Comparison of ENCODE assay signal across 36 cellular contexts in genomic region chr15:80028937-80029336, GRCh38. TPM values are rescaled to one million over a fixed set of nuclear protein-coding genes. Genes with fewer than 3 reads are reported as not detected.
"Had no signal": no experiment of that assay in that cellular context is flagged by ENCODE, and none has a peak within 500 bp of the region (broad histone marks: within the 10 kb centered on the region; RNA-seq: fewer than 3 reads in every experiment).

No MANE protein-coding gene starts in this region.

- H3K36me3 ChIP-seq: adrenal gland, esophagus muscularis mucosa, gastrocnemius medialis, heart left ventricle, WERI-Rb-1 had no signal

- H3K4me3 ChIP-seq: adrenal gland, body of pancreas, esophagus muscularis mucosa, gastrocnemius medialis, heart left ventricle had no signal

- H3K27ac ChIP-seq: adrenal gland, body of pancreas, esophagus muscularis mucosa, foreskin keratinocyte, gastrocnemius medialis, heart left ventricle, WERI-Rb-1 had no signal

- H3K36me3 Mint-ChIP-seq: activated CD4-positive, alpha-beta memory T cell treated with anti-CD3 and anti-CD28 coated beads for 36 hours; activated naive CD8-positive, alpha-beta T cell treated with anti-CD3 and anti-CD28 coated beads for 36 hours had no signal

- DNase-seq: activated CD4-positive, alpha-beta memory T cell treated with anti-CD3 and anti-CD28 coated beads for 36 hours; activated CD4-positive, alpha-beta T cell treated with anti-CD3 and anti-CD28 coated beads for 36 hours; activated CD4-positive, alpha-beta T cell treated with anti-CD3 and anti-CD28 coated beads, Interleukin-2, amount 10 ng/mL, durations not matched to agents 24 days and 14 days; activated CD4-positive, CD25-positive, alpha-beta regulatory T cell; activated CD4-positive, CD25-positive, alpha-beta regulatory T cell treated with anti-CD3 and anti-CD28 coated beads, Interleukin-2, amount 50 U/mL, for 72 hours; activated CD8-positive, alpha-beta memory T cell treated with anti-CD3 and anti-CD28 coated beads, Interleukin-2, amount 10 ng/mL, durations not matched to agents 7 days and 5 days; activated CD8-positive, alpha-beta memory T cell treated with anti-CD3 and anti-CD28 coated beads, Interleukin-2, amount 50 U/mL, for 4 hours; activated CD8-positive, alpha-beta T cell treated with anti-CD3 and anti-CD28 coated beads, Interleukin-2, amount 10 ng/mL, durations not matched to agents 7 days and 5 days; activated gamma-delta T cell treated with Interleukin-2 at 50 U/mL for 16 hours; activated naive CD4-positive, alpha-beta T cell treated with anti-CD3 and anti-CD28 coated beads, Interleukin-2, amount 50 U/mL, for 16 hours; activated naive CD4-positive, alpha-beta T cell treated with Interleukin-2 at 50 U/mL for 16 hours; activated naive CD8-positive, alpha-beta T cell treated with anti-CD3 and anti-CD28 coated beads for 36 hours; activated naive CD8-positive, alpha-beta T cell treated with anti-CD3 and anti-CD28 coated beads, Interleukin-2, amount 50 U/mL, for 24 hours; activated T-cell treated with anti-CD3 and anti-CD28 coated beads for 4 hours; activated T-cell treated with anti-CD3 and anti-CD28 coated beads, Interleukin-2, amount 50 U/mL, for 24 hours; activated T-cell treated with anti-CD3 and anti-CD28 coated beads, Interleukin-2, amount 50 U/mL, for 72 hours; amygdala; aorta; body of pancreas; caudate nucleus; cortex of kidney; dermis blood vessel endothelial cell; effector CD4-positive, alpha-beta T cell; effector memory CD8-positive, alpha-beta T cell; erythroblast; foreskin keratinocyte; gastrocnemius medialis; glutamatergic neuron; heart left ventricle; T-helper 17 cell; T1000; WERI-Rb-1 had no signal

- H3K9me3 Mint-ChIP-seq: activated CD4-positive, alpha-beta memory T cell treated with anti-CD3 and anti-CD28 coated beads for 36 hours; activated naive CD8-positive, alpha-beta T cell treated with anti-CD3 and anti-CD28 coated beads for 36 hours; activated naive CD8-positive, alpha-beta T cell treated with anti-CD3 and anti-CD28 coated beads, Interleukin-2, amount 50 U/mL, for 24 hours; activated T-cell treated with anti-CD3 and anti-CD28 coated beads, Interleukin-2, amount 50 U/mL, for 24 hours; effector memory CD8-positive, alpha-beta T cell; T-helper 2 cell treated with Interferon-gamma antibody and Interleukin-4, amounts not matched to agents 5 μg/mL and 100 μg/mL, for 36 hours had no signal

- H3K27me3 Mint-ChIP-seq: activated CD4-positive, alpha-beta memory T cell treated with anti-CD3 and anti-CD28 coated beads for 36 hours; activated CD4-positive, alpha-beta T cell treated with anti-CD3 and anti-CD28 coated beads for 36 hours; activated CD4-positive, alpha-beta T cell treated with anti-CD3 and anti-CD28 coated beads, Interleukin-2, amount 10 ng/mL, durations not matched to agents 24 days and 14 days; activated CD8-positive, alpha-beta memory T cell treated with anti-CD3 and anti-CD28 coated beads, Interleukin-2, amount 10 ng/mL, durations not matched to agents 7 days and 5 days; activated naive CD8-positive, alpha-beta T cell treated with anti-CD3 and anti-CD28 coated beads for 36 hours; activated naive CD8-positive, alpha-beta T cell treated with anti-CD3 and anti-CD28 coated beads, Interleukin-2, amount 50 U/mL, for 24 hours; activated T-cell treated with anti-CD3 and anti-CD28 coated beads, Interleukin-2, amount 50 U/mL, for 24 hours; effector memory CD8-positive, alpha-beta T cell; T-helper 17 cell had no signal

- H3K27me3 ChIP-seq: adrenal gland, body of pancreas, esophagus muscularis mucosa, foreskin keratinocyte, gastrocnemius medialis, heart left ventricle had no signal

- H3K9me3 ChIP-seq: adrenal gland, body of pancreas, esophagus muscularis mucosa, gastrocnemius medialis, heart left ventricle had no signal

- H3K27ac Mint-ChIP-seq: activated CD4-positive, alpha-beta memory T cell treated with anti-CD3 and anti-CD28 coated beads for 36 hours; activated CD4-positive, alpha-beta T cell treated with anti-CD3 and anti-CD28 coated beads for 36 hours; activated CD4-positive, alpha-beta T cell treated with anti-CD3 and anti-CD28 coated beads, Interleukin-2, amount 10 ng/mL, durations not matched to agents 24 days and 14 days; activated CD8-positive, alpha-beta memory T cell treated with anti-CD3 and anti-CD28 coated beads, Interleukin-2, amount 10 ng/mL, durations not matched to agents 7 days and 5 days; activated CD8-positive, alpha-beta T cell treated with anti-CD3 and anti-CD28 coated beads, Interleukin-2, amount 10 ng/mL, durations not matched to agents 7 days and 5 days; activated naive CD8-positive, alpha-beta T cell treated with anti-CD3 and anti-CD28 coated beads for 36 hours; activated naive CD8-positive, alpha-beta T cell treated with anti-CD3 and anti-CD28 coated beads, Interleukin-2, amount 50 U/mL, for 24 hours; activated T-cell treated with anti-CD3 and anti-CD28 coated beads, Interleukin-2, amount 50 U/mL, for 24 hours; activated T-cell treated with anti-CD3 and anti-CD28 coated beads, Interleukin-2, amount 50 U/mL, for 72 hours; effector memory CD8-positive, alpha-beta T cell; T-helper 17 cell; T-helper 2 cell treated with Interferon-gamma antibody and Interleukin-4, amounts not matched to agents 5 μg/mL and 100 μg/mL, for 36 hours had no signal

- H3K4me3 Mint-ChIP-seq: activated CD4-positive, alpha-beta memory T cell treated with anti-CD3 and anti-CD28 coated beads for 36 hours; activated CD4-positive, alpha-beta T cell treated with anti-CD3 and anti-CD28 coated beads for 36 hours; activated CD4-positive, alpha-beta T cell treated with anti-CD3 and anti-CD28 coated beads, Interleukin-2, amount 10 ng/mL, durations not matched to agents 24 days and 14 days; activated CD8-positive, alpha-beta memory T cell treated with anti-CD3 and anti-CD28 coated beads, Interleukin-2, amount 10 ng/mL, durations not matched to agents 7 days and 5 days; activated CD8-positive, alpha-beta T cell treated with anti-CD3 and anti-CD28 coated beads, Interleukin-2, amount 10 ng/mL, durations not matched to agents 7 days and 5 days; activated naive CD8-positive, alpha-beta T cell treated with anti-CD3 and anti-CD28 coated beads for 36 hours; activated naive CD8-positive, alpha-beta T cell treated with anti-CD3 and anti-CD28 coated beads, Interleukin-2, amount 50 U/mL, for 24 hours; activated T-cell treated with anti-CD3 and anti-CD28 coated beads, Interleukin-2, amount 50 U/mL, for 24 hours; activated T-cell treated with anti-CD3 and anti-CD28 coated beads, Interleukin-2, amount 50 U/mL, for 72 hours; effector memory CD8-positive, alpha-beta T cell; T-helper 17 cell; T-helper 2 cell treated with Interferon-gamma antibody and Interleukin-4, amounts not matched to agents 5 μg/mL and 100 μg/mL, for 36 hours had no signal

RNA-seq across cellular contexts. Expression of gene BCL2A1, which starts 57.9 kb away (rescaled TPM):
- total RNA-seq: chondrocyte, dermis blood vessel endothelial cell, foreskin keratinocyte had no signal
